8 cellular contexts compared by ENCODE assay signal in genomic region chr14:91369628-91370445, GRCh38. TPM values are rescaled to one million over a fixed set of nuclear protein-coding genes. Genes with fewer than 3 reads are reported as not detected.
DNase-seq lines count a peak whose midpoint lies in the region; ATAC-seq, FAIRE-seq and TF ChIP-seq lines count a peak whose summit lies in the region.

No MANE protein-coding gene starts in this region.

- H3K4me2 ChIP-seq in GM23338 (peak overlapping the region; percentile 55; the same call in 1 of the 2 replicates), OCI-LY7 (ENCODE audit: low read length) (peak overlapping the region; percentile 87)

- DNase-seq in GM23338 (ENCODE audit: low spot score) (no peak), OCI-LY7 (ENCODE audit: low spot score) (no peak), dorsolateral prefrontal cortex (peak in 8 of 10 donors; percentile 34 to 74 (median 64)), kidney (no peak), coronary artery (ENCODE audit: low spot score) (no peak), SHP77 treated with DMSO at 0.1 percent for 48 hours (lab: John Stamatoyannopoulos, UW) (no peak)
- DNase-seq in stimulated activated CD4-positive, alpha-beta T cell treated with anti-CD3 and anti-CD28 coated beads, Interleukin-4, amount 100 ng/mL, for 4 hours, result peak; percentile 54 to 65

- H3K4me1 ChIP-seq in GM23338 (ENCODE audit: insufficient read depth), result peaks cover 22% of the 10 kb centered on the region
- peaks cover 100% of the 10 kb centered on the region for H3K4me1 ChIP-seq in OCI-LY7 (ENCODE audit: insufficient read depth, low read length, poor library complexity, severe bottlenecking)
- H3K4me1 ChIP-seq in kidney (ENCODE audit: control insufficient read depth in 1 of 2, insufficient read depth in 1 of 2, low read depth in 1 of 2, low read length in 2 of 2), result peaks cover 12 to 25% of the 10 kb centered on the region in 2 donors

- intact Hi-C loops in OCI-LY7 (cut with micrococcal nuclease; ENCODE audit: unreplicated experiment) (no loop called here), dorsolateral prefrontal cortex (cut with DNase I) (no loop called here), kidney (cut with DNase I) (no loop called here)

- H3K36me3 Mint-ChIP-seq in GM23338 (ENCODE audit: low read depth), result no peaks in the 10 kb centered on the region; the same call in 2 of the 3 replicates

- H3K79me2 ChIP-seq in GM23338 (replicated peaks; ENCODE audit: insufficient read depth), result peaks cover 89% of the 10 kb centered on the region
- peaks cover 98% of the 10 kb centered on the region for H3K79me2 ChIP-seq in OCI-LY7 (ENCODE audit: insufficient read depth, low read depth, low read length)

- no TSS peak for BruUV-seq in OCI-LY7 (replicated peaks; lab: Mats Ljungman, UMichigan)

- H3K27me3 ChIP-seq in GM23338 (ENCODE audit: insufficient read depth) (no peaks in the 10 kb centered on the region), dorsolateral prefrontal cortex (no peaks in the 10 kb centered on the region)

- CTCF ChIA-PET in OCI-LY7 (lab: Charles Lee; ENCODE audit: unreplicated experiment), result interaction anchor here (1.1 kb wide), 1 partner anchor 13 kb away, joined by 3 read pairs; no protein-coding TSS in a partner anchor

- TF ChIP-seq CTCF in GM23338 (conservative IDR thresholded peaks at IDR 0.05; ENCODE audit: low read depth in 2 of 2) (no peak), OCI-LY7 (conservative IDR thresholded peaks at IDR 0.05; ENCODE audit: low read length) (no peak), dorsolateral prefrontal cortex (IDR thresholded peaks at IDR 0.05 in 54 of 56, conservative IDR thresholded peaks at IDR 0.05 in 2 of 56; ENCODE audit: low read depth in 1 of 56, partially characterized antibody in 56 of 56) (no peak), kidney (IDR thresholded peaks at IDR 0.05; ENCODE audit: borderline replicate concordance, extremely low read depth, insufficient read depth) (no peak), coronary artery (IDR thresholded peaks at IDR 0.05) (no peak)

- H3K9me3 Mint-ChIP-seq in GM23338, result no peaks in the 10 kb centered on the region

- no peaks in the 10 kb centered on the region for H3K9me2 ChIP-seq in GM23338 (ENCODE audit: insufficient read depth)
- no peaks in the 10 kb centered on the region for H3K9me2 ChIP-seq in OCI-LY7 (ENCODE audit: insufficient read depth, low read length)

- H3K4me1 Mint-ChIP-seq in GM23338, result peaks cover 59% of the 10 kb centered on the region

- H3K9me3 ChIP-seq in OCI-LY7 (ENCODE audit: low read length) (no peaks in the 10 kb centered on the region), kidney (ENCODE audit: control insufficient read depth in 1 of 2, low read length in 2 of 2) (no peaks in the 10 kb centered on the region)

- no peaks in the 10 kb centered on the region for H3K36me3 ChIP-seq in GM23338 (ENCODE audit: insufficient read depth)
- peaks cover 26% of the 10 kb centered on the region; the same call in 1 of the 2 replicates for H3K36me3 ChIP-seq in OCI-LY7 (ENCODE audit: insufficient read depth, low read length)
- H3K36me3 ChIP-seq in kidney (ENCODE audit: control insufficient read depth in 1 of 2, insufficient read depth in 2 of 2, low read length in 2 of 2), result no peaks in the 10 kb centered on the region

- H3F3A ChIP-seq in GM23338 (replicated peaks; ENCODE audit: low read depth), result 0 out of 2 replicates have a peak, but pooled peaks cover 3% of the 10 kb centered on the region

- H3K4me3 ChIP-seq in GM23338, result no peak overlapping the region
- H3K4me3 ChIP-seq in OCI-LY7 (ENCODE audit: low read depth, low read length, poor library complexity, severe bottlenecking), result peak overlapping the region; percentile 53
- peak overlapping the region in 13 of 59 donors; percentile 2 to 24 (median 10) for H3K4me3 ChIP-seq in dorsolateral prefrontal cortex
- H3K4me3 ChIP-seq in kidney (ENCODE audit: low read length in 2 of 2), result no peak overlapping the region
- H3K4me3 ChIP-seq in coronary artery, result no peak overlapping the region

- no peak for ATAC-seq in GM23338
- ATAC-seq in HG03135 (IDR thresholded peaks at IDR 0.05; ENCODE audit: unreplicated experiment), result no peak

- H3K4me3 Mint-ChIP-seq in GM23338, result no peak overlapping the region

- H3K27me3 Mint-ChIP-seq in GM23338 (ENCODE audit: insufficient read depth, low read depth, poor library complexity), result peaks cover 18% of the 10 kb centered on the region

- no peak overlapping the region for H3K9ac ChIP-seq in kidney (ENCODE audit: low read length in 2 of 2)

- FAIRE-seq in kidney (lab: Jason Lieb, UNC), result no peak

- H4K20me1 ChIP-seq in GM23338 (replicated peaks; ENCODE audit: insufficient read depth) (peaks cover 26% of the 10 kb centered on the region), OCI-LY7 (ENCODE audit: insufficient read depth, low read length) (no peaks in the 10 kb centered on the region)

- POLR2A ChIA-PET in OCI-LY7 (lab: Charles Lee), result interaction anchor here (1.5 to 18.1 kb wide), 3 partner anchors 14 to 46 kb away, joined by 5 to 311 read pairs (median 7); no protein-coding TSS in a partner anchor

- H3K27ac ChIP-seq in GM23338 (ENCODE audit: low read depth), result peak overlapping the region; percentile 55; the same call in 1 of the 2 replicates
- H3K27ac ChIP-seq in OCI-LY7 (ENCODE audit: low read depth, low read length, poor library complexity, severe bottlenecking), result peak overlapping the region; percentile 94
- H3K27ac ChIP-seq in dorsolateral prefrontal cortex, result peak overlapping the region in 22 of 59 donors; percentile 2 to 69 (median 30)
- H3K27ac ChIP-seq in kidney (ENCODE audit: low read depth in 2 of 2, low read length in 2 of 2), result no peak overlapping the region
- no peak overlapping the region for H3K27ac ChIP-seq in coronary artery

- H3K27ac Mint-ChIP-seq in GM23338, result peak overlapping the region; percentile 61; the same call in 1 of the 2 replicates

- H2AFZ ChIP-seq in GM23338, result no peak overlapping the region
- no peak overlapping the region for H2AFZ ChIP-seq in OCI-LY7 (ENCODE audit: low read length)

TF ChIP-seq in GM23338, 12 proteins besides CTCF, POLR2A, EP300 and RAD21 (continues in another document):
- TF ChIP-seq ZNF114 (CRISPR knock-in tag; IDR thresholded peaks at IDR 0.05) (no peak), NANOG (IDR thresholded peaks at IDR 0.05; ENCODE audit: borderline replicate concordance) (no peak), ZNF331 (CRISPR knock-in tag; IDR thresholded peaks at IDR 0.05; ENCODE audit: low read depth) (no peak), EZH2 (IDR thresholded peaks at IDR 0.05; ENCODE audit: low read depth, unreplicated experiment) (no peak), EZH2phosphoT487 (IDR thresholded peaks at IDR 0.05; ENCODE audit: unreplicated experiment) (no peak)

RNA-seq across cellular contexts. Expression of gene CCDC88C, which starts 47.8 kb away (rescaled TPM):
- total RNA-seq in GM23338 (2014; rRNA removed; shearing (Covaris generic)), result 42.1 and 60.7 TPM in 2 replicates
- polyA plus RNA-seq in GM23338 (2016; fragmentation: Nextera tagmentation; extraction: Ambion mirVana) (20.8 and 23.6 TPM in 2 replicates), kidney (ENCODE audit: insufficient read depth, low read depth, low replicate concordance) (6.6 TPM)
- total RNA-seq in OCI-LY7 (2014; rRNA removed; shearing (Covaris generic)), result 89.3 and 137 TPM in 2 replicates
- total RNA-seq in OCI-LY7 (2022) (253 and 262 TPM in 2 replicates), dorsolateral prefrontal cortex (10 to 100 TPM in 48 of 120 experiments, 1 to 10 TPM in 72; 2.3 to 20.5 (median 9.2) TPM), kidney (32.8 TPM)

Comparison
In these comparisons a context has a peak if more than half of its experiments do, and no peak if none do; other contexts are left out.
1. DNase-seq: peak in dorsolateral prefrontal cortex (8 of 10) and stimulated activated CD4-positive, alpha-beta T cell treated with anti-CD3 and anti-CD28 coated beads, Interleukin-4, amount 100 ng/mL, for 4 hours (2 of 2); none in GM23338 (single experiment), OCI-LY7 (single experiment), kidney (single experiment), coronary artery (single experiment) and SHP77 treated with DMSO at 0.1 percent for 48 hours (single experiment).
2. H3K27ac ChIP-seq: peak in GM23338 (single experiment) and OCI-LY7 (single experiment); none in kidney (0 of 2) and coronary artery (0 of 2).